1 cellular context compared by ENCODE assay signal in genomic region chr1:246597340-246597739, GRCh38.
A peak's percentile ranks its signal among the peaks of the same experiment; 100 is the strongest.
TF ChIP-seq lines count a peak whose summit lies in the region.

No MANE protein-coding gene starts in this region.

TF ChIP-seq in K562, 482 proteins besides CTCF, POLR2A, EP300 and RAD21 (continued from another document and continues in another):
- TF ChIP-seq GABPB1 (CRISPR knock-in tag; IDR thresholded peaks at IDR 0.05) (no peak), MED1 (CRISPR knock-in tag; IDR thresholded peaks at IDR 0.05; ENCODE audit: borderline replicate concordance) (no peak), ZNF146 (CRISPR knock-in tag; IDR thresholded peaks at IDR 0.05; ENCODE audit: unreplicated experiment) (no peak), ELK3 (CRISPR knock-in tag; IDR thresholded peaks at IDR 0.05) (no peak), MYBL2 (IDR thresholded peaks at IDR 0.05; ENCODE audit: low read depth) (no peak), MYBL2 (CRISPR knock-in tag; IDR thresholded peaks at IDR 0.05; ENCODE audit: borderline replicate concordance) (no peak), ZNF77 (CRISPR knock-in tag; IDR thresholded peaks at IDR 0.05) (no peak), ELF1 (tag; IDR thresholded peaks at IDR 0.05) (no peak), ZBTB7A (IDR thresholded peaks at IDR 0.05; ENCODE audit: borderline replicate concordance, control insufficient read depth, low read depth, low read length) (no peak), BRF1 (IDR thresholded peaks at IDR 0.05; ENCODE audit: borderline replicate concordance, extremely low read depth, insufficient read length) (no peak), KHSRP (IDR thresholded peaks at IDR 0.05) (no peak), MYC (IDR thresholded peaks at IDR 0.05; ENCODE audit: low read depth, low read length) (no peak), MYC (CRISPR knock-in tag; IDR thresholded peaks at IDR 0.05; ENCODE audit: borderline replicate concordance, low read depth) (no peak), MCM5 (IDR thresholded peaks at IDR 0.05; ENCODE audit: low read depth) (no peak), GTF2A2 (tag; IDR thresholded peaks at IDR 0.05) (no peak), RFX1 (IDR thresholded peaks at IDR 0.05) (peak; percentile 80), IRF1 (CRISPR knock-in tag; IDR thresholded peaks at IDR 0.05; ENCODE audit: borderline replicate concordance) (no peak), STAT5A (IDR thresholded peaks at IDR 0.05; ENCODE audit: borderline replicate concordance, low read length) (no peak), ARID1B (IDR thresholded peaks at IDR 0.05) (no peak), DDX20 (tag; IDR thresholded peaks at IDR 0.05; ENCODE audit: low read depth) (no peak), TCFL5 (CRISPR knock-in tag; conservative IDR thresholded peaks at IDR 0.05) (no peak), ZNF124 (CRISPR knock-in tag; IDR thresholded peaks at IDR 0.05) (no peak), NFYB (IDR thresholded peaks at IDR 0.05; ENCODE audit: extremely low read depth, insufficient read length) (no peak), KDM5B (IDR thresholded peaks at IDR 0.05; ENCODE audit: insufficient replicate concordance, low read depth, low read length) (no peak), FOXP1 (CRISPR knock-in tag; IDR thresholded peaks at IDR 0.05) (0 out of 2 replicates have a peak, but pooled peaks have one; percentile 37), KLF10 (CRISPR knock-in tag; IDR thresholded peaks at IDR 0.05) (no peak), ETS1 (conservative IDR thresholded peaks at IDR 0.05; ENCODE audit: control insufficient read depth, low read depth, low read length) (no peak), ARNT (IDR thresholded peaks at IDR 0.05) (no peak), SMC3 (conservative IDR thresholded peaks at IDR 0.05; ENCODE audit: insufficient read depth, low read depth, low read length) (no peak), HMGXB4 (CRISPR knock-in tag; IDR thresholded peaks at IDR 0.05) (no peak), NR2F6 (CRISPR knock-in tag; IDR thresholded peaks at IDR 0.05) (no peak), CCAR2 (IDR thresholded peaks at IDR 0.05; ENCODE audit: low read depth, low read length) (no peak), SRSF9 (IDR thresholded peaks at IDR 0.05; ENCODE audit: borderline replicate concordance, low read depth, low read length) (no peak), ZBTB34 (CRISPR knock-in tag; IDR thresholded peaks at IDR 0.05) (no peak), GTF2F1 (IDR thresholded peaks at IDR 0.05; ENCODE audit: low read depth, low read length) (no peak), TEAD4 (IDR thresholded peaks at IDR 0.05; ENCODE audit: low read length) (0 out of 2 replicates have a peak, but pooled peaks have one; percentile 9), TEAD4 (CRISPR knock-in tag; IDR thresholded peaks at IDR 0.05; ENCODE audit: borderline replicate concordance) (no peak), ZNF707 (CRISPR knock-in tag; conservative IDR thresholded peaks at IDR 0.05) (no peak), ZC3H11A (IDR thresholded peaks at IDR 0.05; ENCODE audit: low read depth, low read length) (no peak)
- TF ChIP-seq, protein P1, sequence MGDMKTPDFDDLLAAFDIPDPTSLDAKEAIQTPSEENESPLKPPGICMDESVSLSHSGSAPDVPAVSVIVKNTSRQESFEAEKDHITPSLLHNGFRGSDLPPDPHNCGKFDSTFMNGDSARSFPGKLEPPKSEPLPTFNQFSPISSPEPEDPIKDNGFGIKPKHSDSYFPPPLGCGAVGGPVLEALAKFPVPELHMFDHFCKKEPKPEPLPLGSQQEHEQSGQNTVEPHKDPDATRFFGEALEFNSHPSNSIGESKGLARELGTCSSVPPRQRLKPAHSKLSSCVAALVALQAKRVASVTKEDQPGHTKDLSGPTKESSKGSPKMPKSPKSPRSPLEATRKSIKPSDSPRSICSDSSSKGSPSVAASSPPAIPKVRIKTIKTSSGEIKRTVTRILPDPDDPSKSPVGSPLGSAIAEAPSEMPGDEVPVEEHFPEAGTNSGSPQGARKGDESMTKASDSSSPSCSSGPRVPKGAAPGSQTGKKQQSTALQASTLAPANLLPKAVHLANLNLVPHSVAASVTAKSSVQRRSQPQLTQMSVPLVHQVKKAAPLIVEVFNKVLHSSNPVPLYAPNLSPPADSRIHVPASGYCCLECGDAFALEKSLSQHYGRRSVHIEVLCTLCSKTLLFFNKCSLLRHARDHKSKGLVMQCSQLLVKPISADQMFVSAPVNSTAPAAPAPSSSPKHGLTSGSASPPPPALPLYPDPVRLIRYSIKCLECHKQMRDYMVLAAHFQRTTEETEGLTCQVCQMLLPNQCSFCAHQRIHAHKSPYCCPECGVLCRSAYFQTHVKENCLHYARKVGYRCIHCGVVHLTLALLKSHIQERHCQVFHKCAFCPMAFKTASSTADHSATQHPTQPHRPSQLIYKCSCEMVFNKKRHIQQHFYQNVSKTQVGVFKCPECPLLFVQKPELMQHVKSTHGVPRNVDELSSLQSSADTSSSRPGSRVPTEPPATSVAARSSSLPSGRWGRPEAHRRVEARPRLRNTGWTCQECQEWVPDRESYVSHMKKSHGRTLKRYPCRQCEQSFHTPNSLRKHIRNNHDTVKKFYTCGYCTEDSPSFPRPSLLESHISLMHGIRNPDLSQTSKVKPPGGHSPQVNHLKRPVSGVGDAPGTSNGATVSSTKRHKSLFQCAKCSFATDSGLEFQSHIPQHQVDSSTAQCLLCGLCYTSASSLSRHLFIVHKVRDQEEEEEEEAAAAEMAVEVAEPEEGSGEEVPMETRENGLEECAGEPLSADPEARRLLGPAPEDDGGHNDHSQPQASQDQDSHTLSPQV (IDR thresholded peaks at IDR 0.05): peak; percentile 23; the same call in 1 of the 2 replicates
- TF ChIP-seq, protein P2, sequence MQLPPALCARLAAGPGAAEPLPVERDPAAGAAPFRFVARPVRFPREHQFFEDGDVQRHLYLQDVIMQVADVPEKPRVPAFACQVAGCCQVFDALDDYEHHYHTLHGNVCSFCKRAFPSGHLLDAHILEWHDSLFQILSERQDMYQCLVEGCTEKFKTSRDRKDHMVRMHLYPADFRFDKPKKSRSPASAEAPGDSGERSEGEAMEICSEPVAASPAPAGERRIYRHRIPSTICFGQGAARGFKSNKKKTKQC (CRISPR knock-in tag; IDR thresholded peaks at IDR 0.05): no peak
- TF ChIP-seq, protein P3, sequence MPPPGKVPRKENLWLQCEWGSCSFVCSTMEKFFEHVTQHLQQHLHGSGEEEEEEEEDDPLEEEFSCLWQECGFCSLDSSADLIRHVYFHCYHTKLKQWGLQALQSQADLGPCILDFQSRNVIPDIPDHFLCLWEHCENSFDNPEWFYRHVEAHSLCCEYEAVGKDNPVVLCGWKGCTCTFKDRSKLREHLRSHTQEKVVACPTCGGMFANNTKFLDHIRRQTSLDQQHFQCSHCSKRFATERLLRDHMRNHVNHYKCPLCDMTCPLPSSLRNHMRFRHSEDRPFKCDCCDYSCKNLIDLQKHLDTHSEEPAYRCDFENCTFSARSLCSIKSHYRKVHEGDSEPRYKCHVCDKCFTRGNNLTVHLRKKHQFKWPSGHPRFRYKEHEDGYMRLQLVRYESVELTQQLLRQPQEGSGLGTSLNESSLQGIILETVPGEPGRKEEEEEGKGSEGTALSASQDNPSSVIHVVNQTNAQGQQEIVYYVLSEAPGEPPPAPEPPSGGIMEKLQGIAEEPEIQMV (tag; conservative IDR thresholded peaks at IDR 0.05; ENCODE audit: low read depth): no peak
- TF ChIP-seq, protein P4, sequence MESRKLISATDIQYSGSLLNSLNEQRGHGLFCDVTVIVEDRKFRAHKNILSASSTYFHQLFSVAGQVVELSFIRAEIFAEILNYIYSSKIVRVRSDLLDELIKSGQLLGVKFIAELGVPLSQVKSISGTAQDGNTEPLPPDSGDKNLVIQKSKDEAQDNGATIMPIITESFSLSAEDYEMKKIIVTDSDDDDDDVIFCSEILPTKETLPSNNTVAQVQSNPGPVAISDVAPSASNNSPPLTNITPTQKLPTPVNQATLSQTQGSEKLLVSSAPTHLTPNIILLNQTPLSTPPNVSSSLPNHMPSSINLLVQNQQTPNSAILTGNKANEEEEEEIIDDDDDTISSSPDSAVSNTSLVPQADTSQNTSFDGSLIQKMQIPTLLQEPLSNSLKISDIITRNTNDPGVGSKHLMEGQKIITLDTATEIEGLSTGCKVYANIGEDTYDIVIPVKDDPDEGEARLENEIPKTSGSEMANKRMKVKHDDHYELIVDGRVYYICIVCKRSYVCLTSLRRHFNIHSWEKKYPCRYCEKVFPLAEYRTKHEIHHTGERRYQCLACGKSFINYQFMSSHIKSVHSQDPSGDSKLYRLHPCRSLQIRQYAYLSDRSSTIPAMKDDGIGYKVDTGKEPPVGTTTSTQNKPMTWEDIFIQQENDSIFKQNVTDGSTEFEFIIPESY (CRISPR knock-in tag; IDR thresholded peaks at IDR 0.05): peak; percentile 95
- TF ChIP-seq, protein P5, sequence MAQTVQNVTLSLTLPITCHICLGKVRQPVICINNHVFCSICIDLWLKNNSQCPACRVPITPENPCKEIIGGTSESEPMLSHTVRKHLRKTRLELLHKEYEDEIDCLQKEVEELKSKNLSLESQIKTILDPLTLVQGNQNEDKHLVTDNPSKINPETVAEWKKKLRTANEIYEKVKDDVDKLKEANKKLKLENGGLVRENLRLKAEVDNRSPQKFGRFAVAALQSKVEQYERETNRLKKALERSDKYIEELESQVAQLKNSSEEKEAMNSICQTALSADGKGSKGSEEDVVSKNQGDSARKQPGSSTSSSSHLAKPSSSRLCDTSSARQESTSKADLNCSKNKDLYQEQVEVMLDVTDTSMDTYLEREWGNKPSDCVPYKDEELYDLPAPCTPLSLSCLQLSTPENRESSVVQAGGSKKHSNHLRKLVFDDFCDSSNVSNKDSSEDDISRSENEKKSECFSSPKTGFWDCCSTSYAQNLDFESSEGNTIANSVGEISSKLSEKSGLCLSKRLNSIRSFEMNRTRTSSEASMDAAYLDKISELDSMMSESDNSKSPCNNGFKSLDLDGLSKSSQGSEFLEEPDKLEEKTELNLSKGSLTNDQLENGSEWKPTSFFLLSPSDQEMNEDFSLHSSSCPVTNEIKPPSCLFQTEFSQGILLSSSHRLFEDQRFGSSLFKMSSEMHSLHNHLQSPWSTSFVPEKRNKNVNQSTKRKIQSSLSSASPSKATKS (CRISPR knock-in tag; IDR thresholded peaks at IDR 0.05): no peak
- TF ChIP-seq, protein P6, sequence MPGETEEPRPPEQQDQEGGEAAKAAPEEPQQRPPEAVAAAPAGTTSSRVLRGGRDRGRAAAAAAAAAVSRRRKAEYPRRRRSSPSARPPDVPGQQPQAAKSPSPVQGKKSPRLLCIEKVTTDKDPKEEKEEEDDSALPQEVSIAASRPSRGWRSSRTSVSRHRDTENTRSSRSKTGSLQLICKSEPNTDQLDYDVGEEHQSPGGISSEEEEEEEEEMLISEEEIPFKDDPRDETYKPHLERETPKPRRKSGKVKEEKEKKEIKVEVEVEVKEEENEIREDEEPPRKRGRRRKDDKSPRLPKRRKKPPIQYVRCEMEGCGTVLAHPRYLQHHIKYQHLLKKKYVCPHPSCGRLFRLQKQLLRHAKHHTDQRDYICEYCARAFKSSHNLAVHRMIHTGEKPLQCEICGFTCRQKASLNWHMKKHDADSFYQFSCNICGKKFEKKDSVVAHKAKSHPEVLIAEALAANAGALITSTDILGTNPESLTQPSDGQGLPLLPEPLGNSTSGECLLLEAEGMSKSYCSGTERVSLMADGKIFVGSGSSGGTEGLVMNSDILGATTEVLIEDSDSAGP (CRISPR knock-in tag; IDR thresholded peaks at IDR 0.05): no peak
- TF ChIP-seq, protein P7, sequence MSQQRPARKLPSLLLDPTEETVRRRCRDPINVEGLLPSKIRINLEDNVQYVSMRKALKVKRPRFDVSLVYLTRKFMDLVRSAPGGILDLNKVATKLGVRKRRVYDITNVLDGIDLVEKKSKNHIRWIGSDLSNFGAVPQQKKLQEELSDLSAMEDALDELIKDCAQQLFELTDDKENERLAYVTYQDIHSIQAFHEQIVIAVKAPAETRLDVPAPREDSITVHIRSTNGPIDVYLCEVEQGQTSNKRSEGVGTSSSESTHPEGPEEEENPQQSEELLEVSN (IDR thresholded peaks at IDR 0.05; ENCODE audit: borderline replicate concordance in 1 of 2, extremely low read depth in 1 of 2, insufficient read depth in 1 of 2, insufficient read length in 1 of 2, low read depth in 1 of 2, low read length in 1 of 2, poor library complexity in 1 of 2, severe bottlenecking in 1 of 2): peak; percentile 47 to 61
